1 cellular context compared by ENCODE assay signal in genomic region chr3:125219261-125219701, GRCh38.
TF ChIP-seq lines count a peak whose summit lies in the region.

No MANE protein-coding gene starts in this region.

TF ChIP-seq in H1, 55 proteins besides CTCF, POLR2A, EP300 and RAD21:
- no peak for TF ChIP-seq SIRT6 (IDR thresholded peaks at IDR 0.05; ENCODE audit: low read length)
